ENCODE assay signal across 1 cellular context in genomic region chr7:15407910-15408309, GRCh38.
TF ChIP-seq lines count a peak whose summit lies in the region.

No MANE protein-coding gene starts in this region.

TF ChIP-seq in H1, 55 proteins besides CTCF, POLR2A, EP300 and RAD21:
- TF ChIP-seq CHD7 (IDR thresholded peaks at IDR 0.05; ENCODE audit: insufficient replicate concordance, low read length): no peak
- TF ChIP-seq TEAD4 (IDR thresholded peaks at IDR 0.05; ENCODE audit: low read depth, low read length): no peak
- TF ChIP-seq CREB1 (IDR thresholded peaks at IDR 0.05): no peak
- TF ChIP-seq SP2 (IDR thresholded peaks at IDR 0.05; ENCODE audit: low read length): no peak
- TF ChIP-seq HDAC2 (IDR thresholded peaks at IDR 0.05; ENCODE audit: borderline replicate concordance in 1 of 2, low read depth in 2 of 2, low read length in 2 of 2): no peak
- no peak for TF ChIP-seq ZNF274 (IDR thresholded peaks at IDR 0.05; ENCODE audit: borderline replicate concordance, extremely low read depth, low read length)
- TF ChIP-seq TCF12 (IDR thresholded peaks at IDR 0.05; ENCODE audit: low read depth, low read length): no peak
- TF ChIP-seq SIX5 (IDR thresholded peaks at IDR 0.05; ENCODE audit: low read depth, low read length): no peak
- TF ChIP-seq POU5F1 (IDR thresholded peaks at IDR 0.05; ENCODE audit: low read depth, low read length): no peak
- no peak for TF ChIP-seq EGR1 (IDR thresholded peaks at IDR 0.05; ENCODE audit: borderline replicate concordance, low read depth, low read length)
- no peak for TF ChIP-seq SIN3A (conservative IDR thresholded peaks at IDR 0.05 in 1 of 2, IDR thresholded peaks at IDR 0.05 in 1 of 2; ENCODE audit: low read depth in 1 of 2, low read length in 2 of 2)
- no peak for TF ChIP-seq SRF (IDR thresholded peaks at IDR 0.05; ENCODE audit: low read depth, low read length)
